ENCODE assay signal across 13 cellular contexts in the genomic region with DNA sequence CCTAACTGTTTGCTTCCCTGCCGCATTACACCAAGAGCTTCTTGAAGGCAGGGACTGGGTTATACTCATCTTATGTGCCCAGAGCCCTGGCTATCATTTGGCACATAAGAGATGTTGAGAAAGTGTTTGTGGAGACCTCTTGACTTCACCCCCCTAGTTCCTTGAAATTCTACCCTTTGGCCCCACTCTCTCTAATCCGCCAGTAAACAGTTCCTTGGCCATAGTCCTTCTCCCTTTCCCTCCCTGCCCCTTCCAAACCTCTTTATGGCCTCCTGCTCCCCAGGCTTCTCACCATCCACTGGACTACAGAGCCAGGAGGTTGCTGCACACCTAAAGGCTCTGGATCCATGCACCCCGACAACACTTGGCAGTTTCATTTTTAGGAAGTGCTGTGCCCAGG. TPM values are rescaled to one million over a fixed set of nuclear protein-coding genes. Genes with fewer than 3 reads are reported as not detected.
"Had no signal": no experiment of that assay in that cellular context is flagged by ENCODE, and none has a peak within 500 bp of the region (broad histone marks: within the 10 kb centered on the region; RNA-seq: fewer than 3 reads in every experiment).

No MANE protein-coding gene starts in this region.

- H3K27ac Mint-ChIP-seq: activated CD4-positive, alpha-beta T cell treated with anti-CD3 and anti-CD28 coated beads, Interleukin-2, amount 10 ng/mL, durations not matched to agents 24 days and 14 days; activated naive CD4-positive, alpha-beta T cell treated with anti-CD3 and anti-CD28 coated beads, Interleukin-2, amount 10 ng/mL, durations not matched to agents 7 days and 5 days; activated T-helper 2 cell treated with anti-CD3 and anti-CD28 coated beads, Interferon-gamma antibody, Interleukin-2, Interleukin-4, amounts not matched to agents 10 μg/mL and 5 μg/mL and 100 μg/mL, durations not matched to agents 14 hours and 24 hours and 36 hours; stimulated activated memory B cell treated with anti-CD40 and anti-IgM and Interleukin-4, amounts not matched to agents 10 μg/mL and 1 μg/mL and 100 μg/mL, for 72 hours had no signal

- H3K27ac ChIP-seq: neutrophil, suprapubic skin had no signal

- H3K4me3 Mint-ChIP-seq: activated CD4-positive, alpha-beta T cell treated with anti-CD3 and anti-CD28 coated beads, Interleukin-2, amount 10 ng/mL, durations not matched to agents 24 days and 14 days; stimulated activated memory B cell treated with anti-CD40 and anti-IgM and Interleukin-4, amounts not matched to agents 10 μg/mL and 1 μg/mL and 100 μg/mL, for 72 hours had no signal

- H3K9me3 Mint-ChIP-seq: activated CD4-positive, alpha-beta T cell treated with anti-CD3 and anti-CD28 coated beads, Interleukin-2, amount 10 ng/mL, durations not matched to agents 24 days and 14 days; activated naive CD4-positive, alpha-beta T cell treated with anti-CD3 and anti-CD28 coated beads, Interleukin-2, amount 10 ng/mL, durations not matched to agents 7 days and 5 days; activated T-helper 2 cell treated with anti-CD3 and anti-CD28 coated beads, Interferon-gamma antibody, Interleukin-2, Interleukin-4, amounts not matched to agents 10 μg/mL and 5 μg/mL and 100 μg/mL, durations not matched to agents 14 hours and 24 hours and 36 hours; stimulated activated memory B cell treated with anti-CD40 and anti-IgM and Interleukin-4, amounts not matched to agents 10 μg/mL and 1 μg/mL and 100 μg/mL, for 72 hours had no signal

- H3K9me3 ChIP-seq: mucosa of descending colon, neutrophil, right atrium auricular region, SK-N-SH, suprapubic skin had no signal

- H3K36me3 Mint-ChIP-seq: activated naive CD4-positive, alpha-beta T cell treated with anti-CD3 and anti-CD28 coated beads, Interleukin-2, amount 10 ng/mL, durations not matched to agents 7 days and 5 days; stimulated activated memory B cell treated with anti-CD40 and anti-IgM and Interleukin-4, amounts not matched to agents 10 μg/mL and 1 μg/mL and 100 μg/mL, for 72 hours had no signal

- H3K4me3 ChIP-seq: mucosa of descending colon, right atrium auricular region, suprapubic skin had no signal

- DNase-seq: activated CD4-positive, alpha-beta T cell treated with anti-CD3 and anti-CD28 coated beads, Interleukin-2, amount 10 ng/mL, durations not matched to agents 24 days and 14 days; activated naive CD4-positive, alpha-beta T cell treated with anti-CD3 and anti-CD28 coated beads, Interleukin-2, amount 10 ng/mL, durations not matched to agents 7 days and 5 days; dermis blood vessel endothelial cell; mammary epithelial cell; mucosa of descending colon; SK-N-SH had no signal

- H3K36me3 ChIP-seq: neutrophil, right atrium auricular region, suprapubic skin had no signal

- H3K27me3 ChIP-seq: right atrium auricular region had no signal

- ATAC-seq: mucosa of descending colon; stimulated activated memory B cell treated with anti-CD40 and anti-IgM and Interleukin-4, amounts not matched to agents 10 μg/mL and 1 μg/mL and 100 μg/mL, for 72 hours had no signal

RNA-seq across cellular contexts. Expression of a gene that starts 47.1 kb away (rescaled TPM):
- total RNA-seq: activated T-helper 2 cell treated with anti-CD3 and anti-CD28 coated beads, Interferon-gamma antibody, Interleukin-2, Interleukin-4, amounts not matched to agents 10 μg/mL and 5 μg/mL and 100 μg/mL, durations not matched to agents 14 hours and 24 hours and 36 hours; dermis blood vessel endothelial cell; glomerular endothelial cell; posterior vena cava; suprapubic skin had no signal
- polyA plus RNA-seq: SK-N-SH had no signal
